ENCODE assay signal across 10 cellular contexts in genomic region chr7:144513332-144513731, GRCh38.
DNase-seq lines count a peak whose midpoint lies in the region; ATAC-seq and TF ChIP-seq lines count a peak whose summit lies in the region.
"Had no signal": no experiment of that assay in that cellular context is flagged by ENCODE, and none has a peak within 500 bp of the region (broad histone marks: within the 10 kb centered on the region; RNA-seq: fewer than 3 reads in every experiment).

No MANE protein-coding gene starts in this region.

- no peaks in the 10 kb centered on the region for H3K36me3 Mint-ChIP-seq in nephron (ENCODE audit: low read depth)

- H3K4me1 Mint-ChIP-seq in nephron, result peaks cover 37% of the 10 kb centered on the region

- ATAC-seq in GM18870 (IDR thresholded peaks at IDR 0.05; ENCODE audit: unreplicated experiment) (peak; percentile 41), GM19455 (IDR thresholded peaks at IDR 0.05; ENCODE audit: unreplicated experiment) (no peak), HG03039 (IDR thresholded peaks at IDR 0.05; ENCODE audit: unreplicated experiment) (no peak)

- no peaks in the 10 kb centered on the region for H3K9me3 Mint-ChIP-seq in nephron
- H3K9me3 Mint-ChIP-seq: dendritic cell treated with granulocyte-macrophage colony-stimulating factor and Interleukin-4, amounts not matched to agents 40 ng/mL and 50 ng/mL, for 4 days had no signal

- peak; percentile 47 for DNase-seq in NCI-H1105 treated with DMSO at 0.1 percent for 48 hours (lab: John Stamatoyannopoulos, UW)
- peak; percentile 24 for DNase-seq in amniotic epithelial cell (ENCODE audit: low read depth)
- no peak for DNase-seq in activated naive CD4-positive, alpha-beta T cell (lab: John Stamatoyannopoulos, UW)
- no peak for DNase-seq in activated effector memory CD4-positive, alpha-beta T cell treated with anti-CD3 and anti-CD28 coated beads, Interleukin-2, amount 50 U/mL, for 16 hours
- DNase-seq: IMR-90 had no signal

- no peak overlapping the region for H3K27ac Mint-ChIP-seq in nephron
- H3K27ac Mint-ChIP-seq: dendritic cell treated with granulocyte-macrophage colony-stimulating factor and Interleukin-4, amounts not matched to agents 40 ng/mL and 50 ng/mL, for 4 days had no signal

- TF ChIP-seq CTCF in nephron (IDR thresholded peaks at IDR 0.05; ENCODE audit: unreplicated experiment in 3 of 3), result peak; percentile 59 to 70 (median 65)

- H3K27me3 Mint-ChIP-seq in nephron (ENCODE audit: low read depth), result no peaks in the 10 kb centered on the region
- H3K27me3 Mint-ChIP-seq: dendritic cell treated with granulocyte-macrophage colony-stimulating factor and Interleukin-4, amounts not matched to agents 40 ng/mL and 50 ng/mL, for 4 days had no signal

- no peak overlapping the region for H3K4me3 Mint-ChIP-seq in nephron
- H3K4me3 Mint-ChIP-seq: dendritic cell treated with granulocyte-macrophage colony-stimulating factor and Interleukin-4, amounts not matched to agents 40 ng/mL and 50 ng/mL, for 4 days had no signal

Comparison
In these comparisons a context has a peak if more than half of its experiments do, and no peak if none do; other contexts are left out.
1. DNase-seq: peak in NCI-H1105 treated with DMSO at 0.1 percent for 48 hours (single experiment) and amniotic epithelial cell (single experiment); none in activated naive CD4-positive, alpha-beta T cell (0 of 4) and activated effector memory CD4-positive, alpha-beta T cell treated with anti-CD3 and anti-CD28 coated beads, Interleukin-2, amount 50 U/mL, for 16 hours (single experiment).